ENCODE assay signal across 1 cellular context in genomic region chr11:117193130-117194020, GRCh38.
TF ChIP-seq lines count a peak whose summit lies in the region.

No MANE protein-coding gene starts in this region.

TF ChIP-seq in HepG2, 621 proteins besides CTCF, POLR2A, EP300 and RAD21:
- TF ChIP-seq FLYWCH1 (CRISPR knock-in tag; IDR thresholded peaks at IDR 0.05), result no peak
- no peak for TF ChIP-seq POLR2G (IDR thresholded peaks at IDR 0.05; ENCODE audit: low read depth, low read length)
- TF ChIP-seq ZBTB3 (CRISPR knock-in tag; IDR thresholded peaks at IDR 0.05; ENCODE audit: borderline replicate concordance, low read depth), result no peak
- TF ChIP-seq MLLT10 (CRISPR knock-in tag; IDR thresholded peaks at IDR 0.05), result no peak
TF ChIP-seq in HepG2: peak in this region for 0.
